In genomic region chr22:40531951-40532900, GRCh38 we compare ENCODE assay signal across 9 cellular contexts.
DNase-seq lines count a peak whose midpoint lies in the region; ATAC-seq, FAIRE-seq and TF ChIP-seq lines count a peak whose summit lies in the region.
"Had no signal": no experiment of that assay in that cellular context is flagged by ENCODE, and none has a peak within 500 bp of the region (broad histone marks: within the 10 kb centered on the region; RNA-seq: fewer than 3 reads in every experiment).

No MANE protein-coding gene starts in this region.

- H3K36me3 ChIP-seq in SK-N-SH (replicated peaks in 1 of 2; ENCODE audit: control insufficient read depth in 1 of 2, insufficient read depth in 2 of 2, low read length in 1 of 2) (no peaks in the 10 kb centered on the region), esophagus squamous epithelium (no peaks in the 10 kb centered on the region), body of pancreas (replicated peaks in 1 of 2; ENCODE audit: insufficient read depth in 1 of 2, low read depth in 2 of 2) (no peaks in the 10 kb centered on the region)

- H2AFZ ChIP-seq in SK-N-SH (ENCODE audit: low read depth): no peak overlapping the region

- no peaks in the 10 kb centered on the region for H3K27me3 Mint-ChIP-seq in stimulated activated memory B cell treated with anti-CD40 and anti-IgM and Interleukin-4, amounts not matched to agents 10 μg/mL and 1 μg/mL and 100 μg/mL, for 72 hours

- TF ChIP-seq EP300 in SK-N-SH (IDR thresholded peaks at IDR 0.05; ENCODE audit: borderline replicate concordance in 1 of 2, low read depth in 1 of 2, low read length in 1 of 2): no peak

- H3K27ac ChIP-seq in SK-N-SH (ENCODE audit: low read depth in 2 of 2, low read length in 1 of 2) (peak overlapping the region; percentile 60 to 97), esophagus squamous epithelium (peak overlapping the region in 3 of 4 donors; percentile 42 to 54 (median 51)), body of pancreas (peak overlapping the region in 1 of 4 donors; percentile 8)

- H3K27ac Mint-ChIP-seq in stimulated activated memory B cell treated with anti-CD40 and anti-IgM and Interleukin-4, amounts not matched to agents 10 μg/mL and 1 μg/mL and 100 μg/mL, for 72 hours: peak overlapping the region; percentile 76

- POLR2A ChIA-PET in SK-N-SH (lab: Yijun Ruan, JAX): interaction anchor here (0.5 kb wide), 1 partner anchor 15 kb away, joined by 5 read pairs; no protein-coding TSS in a partner anchor

- H3K9ac ChIP-seq in SK-N-SH: peak overlapping the region; percentile 56; the same call in 1 of the 2 replicates

- H3K4me1 Mint-ChIP-seq in stimulated activated memory B cell treated with anti-CD40 and anti-IgM and Interleukin-4, amounts not matched to agents 10 μg/mL and 1 μg/mL and 100 μg/mL, for 72 hours: peaks cover 54% of the 10 kb centered on the region

- peak overlapping the region; percentile 35 to 51; a peak in 3 of 4 replicates for H3K4me3 ChIP-seq in SK-N-SH (ENCODE audit: low read depth in 2 of 2, low read length in 1 of 2)
- peak overlapping the region in 3 of 4 donors; percentile 16 to 44 (median 24) for H3K4me3 ChIP-seq in esophagus squamous epithelium
- H3K4me3 ChIP-seq in body of pancreas: no peak overlapping the region

- no peaks in the 10 kb centered on the region for H3K36me3 Mint-ChIP-seq in stimulated activated memory B cell treated with anti-CD40 and anti-IgM and Interleukin-4, amounts not matched to agents 10 μg/mL and 1 μg/mL and 100 μg/mL, for 72 hours

- H4K20me1 ChIP-seq in SK-N-SH (ENCODE audit: insufficient read depth): no peaks in the 10 kb centered on the region

- intact Hi-C loops in esophagus squamous epithelium (cut with DNase I): no loop called here
- intact Hi-C loops in body of pancreas (cut with DNase I): no loop called here

- FAIRE-seq in GM12891 (lab: Jason Lieb, UNC) (peak; percentile 74), H54 (lab: Jason Lieb, UNC) (no peak)

- no peaks in the 10 kb centered on the region for H3K9me3 Mint-ChIP-seq in stimulated activated memory B cell treated with anti-CD40 and anti-IgM and Interleukin-4, amounts not matched to agents 10 μg/mL and 1 μg/mL and 100 μg/mL, for 72 hours

- H3K27me3 ChIP-seq in SK-N-SH (ENCODE audit: insufficient read depth) (no peaks in the 10 kb centered on the region), esophagus squamous epithelium (no peaks in the 10 kb centered on the region), body of pancreas (no peaks in the 10 kb centered on the region)

- TF ChIP-seq POLR2A in GM12891 (IDR thresholded peaks at IDR 0.05; ENCODE audit: low read depth, low read length) (no peak), esophagus squamous epithelium (IDR thresholded peaks at IDR 0.05) (no peak), H54 (IDR thresholded peaks at IDR 0.05; ENCODE audit: low read depth, low read length) (no peak), body of pancreas (IDR thresholded peaks at IDR 0.05) (no peak)

- no peak overlapping the region for H3K4me3 Mint-ChIP-seq in stimulated activated memory B cell treated with anti-CD40 and anti-IgM and Interleukin-4, amounts not matched to agents 10 μg/mL and 1 μg/mL and 100 μg/mL, for 72 hours

- peaks cover 23% of the 10 kb centered on the region for H3F3A ChIP-seq in SK-N-SH (replicated peaks; ENCODE audit: insufficient read depth)

- CTCF ChIA-PET in SK-N-SH (lab: Yijun Ruan, JAX): interaction anchor here (1.3 to 3.7 kb wide), 3 partner anchors 44 to 114 kb away, joined by 3 to 12 read pairs (median 6); no protein-coding TSS in a partner anchor

- peak overlapping the region; percentile 55; the same call in 1 of the 2 replicates for H3K4me2 ChIP-seq in SK-N-SH

- H3K9me3 ChIP-seq in SK-N-SH: no peaks in the 10 kb centered on the region
- no peaks in the 10 kb centered on the region for H3K9me3 ChIP-seq in esophagus squamous epithelium
- H3K9me3 ChIP-seq in body of pancreas: no peaks in the 10 kb centered on the region

- WGBS in SK-N-SH (ENCODE audit: low lambda C conversion rate): 69% methylated on average over 3 of the region's 3 CpGs
- WGBS in esophagus squamous epithelium, 2 donors: 65 to 78% methylated on average over 3 of the region's 3 CpGs
- WGBS in body of pancreas, 2 donors: 58 to 63% methylated on average over 3 of the region's 3 CpGs

- ATAC-seq in stimulated activated memory B cell treated with anti-CD40 and anti-IgM and Interleukin-4, amounts not matched to agents 10 μg/mL and 1 μg/mL and 100 μg/mL, for 72 hours: no peak
- ATAC-seq in HG03025 (IDR thresholded peaks at IDR 0.05; ENCODE audit: low FRiP score, unreplicated experiment) (no peak), GM21529 (IDR thresholded peaks at IDR 0.05; ENCODE audit: unreplicated experiment) (no peak), body of pancreas (no peak)

- H3K9me2 ChIP-seq in SK-N-SH: no peaks in the 10 kb centered on the region

- H3K4me1 ChIP-seq in SK-N-SH (ENCODE audit: control insufficient read depth in 1 of 2, insufficient read depth in 2 of 2, low read depth in 1 of 2, low read length in 1 of 2) (peaks cover 9 to 14% of the 10 kb centered on the region in 2 experiments; a peak in 3 of 4 replicates), esophagus squamous epithelium (peaks cover 6 to 42% (median 13%) of the 10 kb centered on the region in 3 donors), body of pancreas (peaks cover 37% of the 10 kb centered on the region)

- no peak for TF ChIP-seq CTCF in SK-N-SH (IDR thresholded peaks at IDR 0.05)
- no peak for TF ChIP-seq CTCF in esophagus squamous epithelium (IDR thresholded peaks at IDR 0.05)
- no peak for TF ChIP-seq CTCF in body of pancreas (IDR thresholded peaks at IDR 0.05)

- peaks cover 59% of the 10 kb centered on the region for H3K79me2 ChIP-seq in SK-N-SH (ENCODE audit: insufficient read depth)

- no peak for TF ChIP-seq RAD21 in SK-N-SH (IDR thresholded peaks at IDR 0.05; ENCODE audit: low read length)

- DNase-seq in GM12891 (ENCODE audit: insufficient read length, low spot score) (no peak), SK-N-SH (peak; percentile 29), esophagus squamous epithelium (lab: John Stamatoyannopoulos, UW) (no peak), H54 (ENCODE audit: insufficient read length, low spot score) (no peak), body of pancreas (no peak)
- DNase-seq: NCI-H2081 treated with DMSO at 0.1 percent for 48 hours had no signal

TF ChIP-seq in GM12891, 5 proteins besides CTCF, POLR2A, EP300 and RAD21:
- TF ChIP-seq TAF1 (IDR thresholded peaks at IDR 0.05; ENCODE audit: low read depth, low read length) (no peak), POU2F2 (IDR thresholded peaks at IDR 0.05; ENCODE audit: low read depth, low read length) (0 out of 2 replicates have a peak, but pooled peaks have one; percentile 20)

TF ChIP-seq in SK-N-SH, 30 proteins besides CTCF, POLR2A, EP300 and RAD21:
- TF ChIP-seq RXRA (IDR thresholded peaks at IDR 0.05; ENCODE audit: borderline replicate concordance, low read depth): no peak
- no peak for TF ChIP-seq ZBTB33 (IDR thresholded peaks at IDR 0.05; ENCODE audit: borderline replicate concordance, low read depth)
- TF ChIP-seq GATA2 (CRISPR knock-in tag; IDR thresholded peaks at IDR 0.05): 0 out of 2 replicates have a peak, but pooled peaks have one; percentile 6

Comparison
In these comparisons a context has a peak if more than half of its experiments do, and no peak if none do; other contexts are left out.
1. H3K4me3 ChIP-seq: peak in SK-N-SH (2 of 2) and esophagus squamous epithelium (3 of 4); none in body of pancreas (0 of 2).